30 cellular contexts compared by ENCODE assay signal in genomic region chr10:126524526-126524925, GRCh38.
"Had no signal": no experiment of that assay in that cellular context is flagged by ENCODE, and none has a peak within 500 bp of the region (broad histone marks: within the 10 kb centered on the region; RNA-seq: fewer than 3 reads in every experiment).

No MANE protein-coding gene starts in this region.

- DNase-seq: activated CD4-positive, alpha-beta T cell treated with anti-CD3 and anti-CD28 coated beads for 36 hours; activated CD4-positive, alpha-beta T cell treated with anti-CD3 and anti-CD28 coated beads, Interleukin-2, amount 10 ng/mL, durations not matched to agents 7 days and 5 days; activated CD4-positive, alpha-beta T cell treated with anti-CD3 and anti-CD28 coated beads, Interleukin-2, amount 50 U/mL, for 48 hours; activated CD8-positive, alpha-beta T cell treated with anti-CD3 and anti-CD28 coated beads, Interleukin-2, amount 10 ng/mL, durations not matched to agents 7 days and 5 days; activated gamma-delta T cell; activated naive CD4-positive, alpha-beta T cell treated with anti-CD3 and anti-CD28 coated beads for 36 hours; activated T-cell treated with anti-CD3 and anti-CD28 coated beads, Interleukin-2, amount 50 U/mL, for 24 hours; adrenal gland; body of pancreas; cerebellar nuclear complex; Karpas-422; KBM-7; NCI-H1105; NCI-H1417 treated with DMSO at 0.1 percent for 48 hours; NCI-H1694 treated with DMSO at 0.1 percent for 48 hours; NCI-H2029 treated with DMSO at 0.1 percent for 48 hours; NCI-H2107; NCI-H2171; NCI-H510A; NCI-H526; NCI-H82; SHP77; SK-N-SH had no signal

- H3K27me3 Mint-ChIP-seq: activated CD4-positive, alpha-beta T cell treated with anti-CD3 and anti-CD28 coated beads for 36 hours; activated CD4-positive, alpha-beta T cell treated with anti-CD3 and anti-CD28 coated beads, Interleukin-2, amount 10 ng/mL, durations not matched to agents 7 days and 5 days; activated T-cell treated with anti-CD3 and anti-CD28 coated beads, Interleukin-2, amount 50 U/mL, for 24 hours had no signal

- H3K27ac Mint-ChIP-seq: activated CD4-positive, alpha-beta T cell treated with anti-CD3 and anti-CD28 coated beads for 36 hours; activated CD4-positive, alpha-beta T cell treated with anti-CD3 and anti-CD28 coated beads, Interleukin-2, amount 10 ng/mL, durations not matched to agents 7 days and 5 days; activated CD8-positive, alpha-beta T cell treated with anti-CD3 and anti-CD28 coated beads, Interleukin-2, amount 10 ng/mL, durations not matched to agents 7 days and 5 days; activated naive CD4-positive, alpha-beta T cell treated with anti-CD3 and anti-CD28 coated beads for 36 hours; activated naive CD4-positive, alpha-beta T cell treated with anti-CD3 and anti-CD28 coated beads, Interleukin-2, amount 50 U/mL, for 72 hours; activated T-cell treated with anti-CD3 and anti-CD28 coated beads, Interleukin-2, amount 50 U/mL, for 24 hours; activated T-helper 2 cell treated with anti-CD3 and anti-CD28 coated beads, Interferon-gamma antibody, Interleukin-2, Interleukin-4, amounts not matched to agents 10 μg/mL and 5 μg/mL and 100 μg/mL, durations not matched to agents 14 hours and 24 hours and 36 hours; T-helper 1 cell treated with Interleukin-12 subunit alpha and Interleukin-12 subunit beta and Interleukin-4 antibody, amounts not matched to agents 30 μg/mL and 1 μg/mL, for 36 hours; T-helper 2 cell treated with Interferon-gamma antibody and Interleukin-4, amounts not matched to agents 5 μg/mL and 100 μg/mL, for 36 hours; WTC11 had no signal

- H3K27me3 ChIP-seq: body of pancreas, breast epithelium had no signal

- H3K4me1 ChIP-seq: adrenal gland, breast epithelium had no signal

- H3K4me1 Mint-ChIP-seq: activated CD4-positive, alpha-beta T cell treated with anti-CD3 and anti-CD28 coated beads for 36 hours; activated CD4-positive, alpha-beta T cell treated with anti-CD3 and anti-CD28 coated beads, Interleukin-2, amount 10 ng/mL, durations not matched to agents 7 days and 5 days had no signal

- H3K36me3 ChIP-seq: adrenal gland, breast epithelium, SJSA1 had no signal

- H3K4me3 ChIP-seq: adrenal gland, body of pancreas, breast epithelium, SJSA1 had no signal

- H3K4me3 Mint-ChIP-seq: activated CD4-positive, alpha-beta T cell treated with anti-CD3 and anti-CD28 coated beads for 36 hours; activated CD4-positive, alpha-beta T cell treated with anti-CD3 and anti-CD28 coated beads, Interleukin-2, amount 10 ng/mL, durations not matched to agents 7 days and 5 days; activated CD8-positive, alpha-beta T cell treated with anti-CD3 and anti-CD28 coated beads, Interleukin-2, amount 10 ng/mL, durations not matched to agents 7 days and 5 days; activated naive CD4-positive, alpha-beta T cell treated with anti-CD3 and anti-CD28 coated beads for 36 hours; activated T-cell treated with anti-CD3 and anti-CD28 coated beads, Interleukin-2, amount 50 U/mL, for 24 hours; T-helper 1 cell treated with Interleukin-12 subunit alpha and Interleukin-12 subunit beta and Interleukin-4 antibody, amounts not matched to agents 30 μg/mL and 1 μg/mL, for 36 hours; T-helper 2 cell treated with Interferon-gamma antibody and Interleukin-4, amounts not matched to agents 5 μg/mL and 100 μg/mL, for 36 hours; WTC11 had no signal

- H3K36me3 Mint-ChIP-seq: activated naive CD4-positive, alpha-beta T cell treated with anti-CD3 and anti-CD28 coated beads, Interleukin-2, amount 50 U/mL, for 72 hours; WTC11 had no signal

- H3K9me3 Mint-ChIP-seq: activated CD4-positive, alpha-beta T cell treated with anti-CD3 and anti-CD28 coated beads, Interleukin-2, amount 10 ng/mL, durations not matched to agents 7 days and 5 days; activated naive CD4-positive, alpha-beta T cell treated with anti-CD3 and anti-CD28 coated beads for 36 hours; activated naive CD4-positive, alpha-beta T cell treated with anti-CD3 and anti-CD28 coated beads, Interleukin-2, amount 50 U/mL, for 72 hours; activated T-helper 2 cell treated with anti-CD3 and anti-CD28 coated beads, Interferon-gamma antibody, Interleukin-2, Interleukin-4, amounts not matched to agents 10 μg/mL and 5 μg/mL and 100 μg/mL, durations not matched to agents 14 hours and 24 hours and 36 hours; T-helper 1 cell treated with Interleukin-12 subunit alpha and Interleukin-12 subunit beta and Interleukin-4 antibody, amounts not matched to agents 30 μg/mL and 1 μg/mL, for 36 hours; T-helper 2 cell treated with Interferon-gamma antibody and Interleukin-4, amounts not matched to agents 5 μg/mL and 100 μg/mL, for 36 hours had no signal

- H3K9me3 ChIP-seq: adrenal gland, body of pancreas, breast epithelium, SJSA1, SK-N-SH had no signal

- H3K27ac ChIP-seq: adrenal gland, body of pancreas, breast epithelium, SJSA1 had no signal
